In the genomic region with DNA sequence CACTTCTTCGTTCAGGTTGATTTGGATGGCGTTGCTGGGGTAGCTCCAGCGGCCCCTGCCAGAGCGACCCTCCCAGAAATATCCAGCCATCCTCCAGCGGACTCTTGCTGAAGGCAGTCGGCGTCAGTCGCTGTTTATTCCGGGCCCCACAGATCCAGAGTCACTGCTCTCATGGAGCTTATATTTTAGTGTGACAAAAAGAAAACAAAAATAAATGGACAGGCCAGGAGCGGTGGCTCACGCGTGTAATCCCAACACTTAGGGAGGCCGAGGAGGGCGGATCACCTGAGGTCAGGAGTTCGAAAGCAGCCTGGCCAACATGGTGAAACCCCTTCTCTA, we compare ENCODE assay signal across 8 cellular contexts. TPM values are rescaled to one million over a fixed set of nuclear protein-coding genes. Genes with fewer than 3 reads are reported as not detected.
DNase-seq lines count a peak whose midpoint lies in the region; ATAC-seq and TF ChIP-seq lines count a peak whose summit lies in the region.

No MANE protein-coding gene starts in this region.

- H3K27me3 ChIP-seq in BLaER1 treated with 17β-estradiol and CSF1 and Interleukin-3, amounts not matched to agents 10 nM and 100 nM = no peaks in the 10 kb centered on the region
- H3K27me3 ChIP-seq in MM.1S (replicated peaks; ENCODE audit: insufficient read depth, low read length) = 0 out of 2 replicates have a peak, but pooled peaks cover 3% of the 10 kb centered on the region

- H3K27me3 Mint-ChIP-seq in effector memory CD8-positive, alpha-beta T cell = peaks cover 2 to 4% of the 10 kb centered on the region in 2 donors
- H3K27me3 Mint-ChIP-seq in natural killer cell treated with Interleukin-12 subunit alpha and Interleukin-12 subunit beta and Interleukin-15 and Interleukin-18, amount 100 ng/mL, for 72 hours = peaks cover 5 to 6% of the 10 kb centered on the region in 2 donors

- H3K4me1 ChIP-seq in BLaER1 treated with 17β-estradiol and CSF1 and Interleukin-3, amounts not matched to agents 10 nM and 100 nM = peaks cover 13 to 23% (median 19%) of the 10 kb centered on the region in 10 experiments
- H3K4me1 ChIP-seq in MM.1S (ENCODE audit: low read length) = peaks cover 4% of the 10 kb centered on the region; the same call in 1 of the 2 replicates

- H3K9me2 ChIP-seq in MM.1S (replicated peaks; ENCODE audit: insufficient read depth, low read length) = no peaks in the 10 kb centered on the region

- H3K36me3 Mint-ChIP-seq in effector memory CD8-positive, alpha-beta T cell (ENCODE audit: insufficient read depth) = peaks cover 34% of the 10 kb centered on the region
- peaks cover 5% of the 10 kb centered on the region for H3K36me3 Mint-ChIP-seq in natural killer cell treated with Interleukin-12 subunit alpha and Interleukin-12 subunit beta and Interleukin-15 and Interleukin-18, amount 100 ng/mL, for 72 hours

- peaks cover 17 to 25% (median 21%) of the 10 kb centered on the region in 11 experiments for H3K36me3 ChIP-seq in BLaER1 treated with 17β-estradiol and CSF1 and Interleukin-3, amounts not matched to agents 10 nM and 100 nM
- H3K36me3 ChIP-seq in MM.1S (replicated peaks; ENCODE audit: insufficient read depth, low read length) = no peaks in the 10 kb centered on the region

- peaks cover 0 to 24% (median 0%) of the 10 kb centered on the region in 11 experiments; a peak in 7 of 22 replicates for H4K20me1 ChIP-seq in BLaER1 treated with 17β-estradiol and CSF1 and Interleukin-3, amounts not matched to agents 10 nM and 100 nM
- H4K20me1 ChIP-seq in MM.1S (ENCODE audit: insufficient read depth, low read length) = no peaks in the 10 kb centered on the region

- peak overlapping the region; percentile 89 for H2AFZ ChIP-seq in MM.1S (ENCODE audit: low read length)

- H3K9me3 Mint-ChIP-seq in effector memory CD8-positive, alpha-beta T cell = no peaks in the 10 kb centered on the region
- H3K9me3 Mint-ChIP-seq in natural killer cell treated with Interleukin-12 subunit alpha and Interleukin-12 subunit beta and Interleukin-15 and Interleukin-18, amount 100 ng/mL, for 72 hours = no peaks in the 10 kb centered on the region

- H3K4me3 Mint-ChIP-seq in effector memory CD8-positive, alpha-beta T cell = peak overlapping the region; percentile 90 to 96
- H3K4me3 Mint-ChIP-seq in natural killer cell treated with Interleukin-12 subunit alpha and Interleukin-12 subunit beta and Interleukin-15 and Interleukin-18, amount 100 ng/mL, for 72 hours = peak overlapping the region; percentile 94

- peak overlapping the region; percentile 98 to 99 for H3K27ac Mint-ChIP-seq in effector memory CD8-positive, alpha-beta T cell
- peak overlapping the region; percentile 89 to 94 for H3K27ac Mint-ChIP-seq in natural killer cell treated with Interleukin-12 subunit alpha and Interleukin-12 subunit beta and Interleukin-15 and Interleukin-18, amount 100 ng/mL, for 72 hours

- H3K27ac ChIP-seq in BLaER1 treated with 17β-estradiol and CSF1 and Interleukin-3, amounts not matched to agents 10 nM and 100 nM = peak overlapping the region; percentile 77 to 94 (median 82)
- peak overlapping the region; percentile 78 for H3K27ac ChIP-seq in MM.1S (ENCODE audit: low read length)

- H3K79me2 ChIP-seq in MM.1S (ENCODE audit: low read length) = peaks cover 29% of the 10 kb centered on the region

- H3F3A ChIP-seq in MM.1S (ENCODE audit: insufficient read depth, low read length) = peaks cover 12% of the 10 kb centered on the region

- no peak for TF ChIP-seq CTCF in MM.1S (IDR thresholded peaks at IDR 0.05; ENCODE audit: low read length)

- H3K4me1 Mint-ChIP-seq in effector memory CD8-positive, alpha-beta T cell (ENCODE audit: low read depth in 2 of 2) = peaks cover 9 to 10% of the 10 kb centered on the region in 2 donors
- H3K4me1 Mint-ChIP-seq in natural killer cell treated with Interleukin-12 subunit alpha and Interleukin-12 subunit beta and Interleukin-15 and Interleukin-18, amount 100 ng/mL, for 72 hours (ENCODE audit: low read depth in 2 of 2) = peaks cover 3 to 6% of the 10 kb centered on the region in 2 donors

- peak overlapping the region; percentile 73 to 89 (median 85) for H3K9ac ChIP-seq in BLaER1 treated with 17β-estradiol and CSF1 and Interleukin-3, amounts not matched to agents 10 nM and 100 nM
- H3K9ac ChIP-seq in MM.1S (ENCODE audit: low read length) = peak overlapping the region; percentile 80

- no peaks in the 10 kb centered on the region for H3K9me3 ChIP-seq in BLaER1 treated with 17β-estradiol and CSF1 and Interleukin-3, amounts not matched to agents 10 nM and 100 nM (replicated peaks in 1 of 11)
- H3K9me3 ChIP-seq in MM.1S (replicated peaks; ENCODE audit: insufficient read depth, low read length) = no peaks in the 10 kb centered on the region

- H3K4me2 ChIP-seq in BLaER1 treated with 17β-estradiol and CSF1 and Interleukin-3, amounts not matched to agents 10 nM and 100 nM = peak overlapping the region; percentile 79 to 97 (median 90)
- H3K4me2 ChIP-seq in MM.1S (ENCODE audit: low read depth, low read length) = peak overlapping the region; percentile 78

- DNase-seq in MM.1S = no peak
- no peak for DNase-seq in effector memory CD8-positive, alpha-beta T cell
- DNase-seq in natural killer cell treated with Interleukin-12 subunit alpha and Interleukin-12 subunit beta and Interleukin-15 and Interleukin-18, amount 100 ng/mL, for 72 hours (ENCODE audit: low spot score) = no peak
- DNase-seq in activated effector memory CD4-positive, alpha-beta T cell treated with Interleukin-2 at 50 U/mL for 16 hours = no peak
- DNase-seq in DMS 273 (lab: John Stamatoyannopoulos, UW; ENCODE audit: unreplicated experiment) = no peak

- ATAC-seq in effector memory CD8-positive, alpha-beta T cell (replicated peaks) = peak; percentile 1
- ATAC-seq in natural killer cell treated with Interleukin-12 subunit alpha and Interleukin-12 subunit beta and Interleukin-15 and Interleukin-18, amount 100 ng/mL, for 72 hours = no peak
- ATAC-seq in HG03139 (IDR thresholded peaks at IDR 0.05; ENCODE audit: unreplicated experiment) (no peak), GM21576 (IDR thresholded peaks at IDR 0.05; ENCODE audit: unreplicated experiment) (no peak)

- peak overlapping the region; percentile 81 to 99 (median 90) for H3K4me3 ChIP-seq in BLaER1 treated with 17β-estradiol and CSF1 and Interleukin-3, amounts not matched to agents 10 nM and 100 nM
- H3K4me3 ChIP-seq in MM.1S (ENCODE audit: low read length) = peak overlapping the region; percentile 87

RNA-seq across cellular contexts. Expression of a gene that starts 0.8 kb away (rescaled TPM):
- 10 to 100 TPM; 31.0 to 37.6 TPM for total RNA-seq in natural killer cell treated with Interleukin-12 subunit alpha and Interleukin-12 subunit beta and Interleukin-15 and Interleukin-18, amount 100 ng/mL, for 72 hours

RNA-seq across cellular contexts. Expression of a gene that starts 27.6 kb away (rescaled TPM):
- total RNA-seq in natural killer cell treated with Interleukin-12 subunit alpha and Interleukin-12 subunit beta and Interleukin-15 and Interleukin-18, amount 100 ng/mL, for 72 hours = 1 to 10 TPM; 1.1 to 1.3 TPM
